Comparison of ENCODE assay signal across 3 cellular contexts in the genomic region with DNA sequence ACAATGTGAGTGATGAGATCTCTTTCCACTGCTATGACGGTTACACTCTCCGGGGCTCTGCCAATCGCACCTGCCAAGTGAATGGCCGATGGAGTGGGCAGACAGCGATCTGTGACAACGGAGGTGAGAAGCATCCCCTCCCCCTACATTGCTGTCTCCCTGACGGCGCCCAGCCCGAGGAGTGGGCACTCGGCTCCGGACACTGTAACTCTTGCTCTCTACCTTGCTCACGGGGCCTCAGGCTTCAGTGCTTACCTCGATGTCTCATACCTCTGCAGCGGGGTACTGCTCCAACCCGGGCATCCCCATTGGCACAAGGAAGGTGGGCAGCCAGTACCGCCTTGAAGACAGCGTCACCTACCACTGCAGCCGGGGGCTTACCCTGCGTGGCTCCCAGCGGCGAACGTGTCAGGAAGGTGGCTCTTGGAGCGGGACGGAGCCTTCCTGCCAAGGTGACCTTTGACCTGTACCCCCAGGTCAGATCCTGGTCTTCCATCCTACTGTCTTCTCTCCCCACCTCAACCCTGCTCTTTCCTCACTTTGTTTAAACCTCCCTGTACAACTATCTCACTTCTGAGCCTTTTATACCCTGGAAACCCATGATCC.
TF ChIP-seq lines count a peak whose summit lies in the region.

No MANE protein-coding gene starts in this region.

TF ChIP-seq in HEK293, 187 proteins besides CTCF, POLR2A, EP300 and RAD21 (continues in another document):
- TF ChIP-seq ZFP69B (tag by site-specific recombination; IDR thresholded peaks at IDR 0.05) (no peak), BCL11B (tag by site-specific recombination; IDR thresholded peaks at IDR 0.05; ENCODE audit: low read depth) (peak; percentile 41; the same call in 1 of the 2 replicates)
- TF ChIP-seq, protein P1, sequence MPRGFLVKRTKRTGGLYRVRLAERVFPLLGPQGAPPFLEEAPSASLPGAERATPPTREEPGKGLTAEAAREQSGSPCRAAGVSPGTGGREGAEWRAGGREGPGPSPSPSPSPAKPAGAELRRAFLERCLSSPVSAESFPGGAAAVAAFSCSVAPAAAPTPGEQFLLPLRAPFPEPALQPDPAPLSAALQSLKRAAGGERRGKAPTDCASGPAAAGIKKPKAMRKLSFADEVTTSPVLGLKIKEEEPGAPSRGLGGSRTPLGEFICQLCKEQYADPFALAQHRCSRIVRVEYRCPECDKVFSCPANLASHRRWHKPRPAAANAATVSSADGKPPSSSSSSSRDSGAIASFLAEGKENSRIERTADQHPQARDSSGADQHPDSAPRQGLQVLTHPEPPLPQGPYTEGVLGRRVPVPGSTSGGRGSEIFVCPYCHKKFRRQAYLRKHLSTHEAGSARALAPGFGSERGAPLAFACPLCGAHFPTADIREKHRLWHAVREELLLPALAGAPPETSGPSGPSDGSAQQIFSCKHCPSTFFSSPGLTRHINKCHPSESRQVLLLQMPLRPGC (tag by site-specific recombination; IDR thresholded peaks at IDR 0.05): no peak
- TF ChIP-seq, protein P2, sequence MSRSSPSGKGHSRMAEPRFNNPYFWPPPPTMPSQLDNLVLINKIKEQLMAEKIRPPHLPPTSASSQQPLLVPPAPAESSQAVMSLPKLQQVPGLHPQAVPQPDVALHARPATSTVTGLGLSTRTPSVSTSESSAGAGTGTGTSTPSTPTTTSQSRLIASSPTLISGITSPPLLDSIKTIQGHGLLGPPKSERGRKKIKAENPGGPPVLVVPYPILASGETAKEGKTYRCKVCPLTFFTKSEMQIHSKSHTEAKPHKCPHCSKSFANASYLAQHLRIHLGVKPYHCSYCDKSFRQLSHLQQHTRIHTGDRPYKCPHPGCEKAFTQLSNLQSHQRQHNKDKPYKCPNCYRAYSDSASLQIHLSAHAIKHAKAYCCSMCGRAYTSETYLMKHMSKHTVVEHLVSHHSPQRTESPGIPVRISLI (tag by site-specific recombination; IDR thresholded peaks at IDR 0.05): no peak
- TF ChIP-seq, protein P3, sequence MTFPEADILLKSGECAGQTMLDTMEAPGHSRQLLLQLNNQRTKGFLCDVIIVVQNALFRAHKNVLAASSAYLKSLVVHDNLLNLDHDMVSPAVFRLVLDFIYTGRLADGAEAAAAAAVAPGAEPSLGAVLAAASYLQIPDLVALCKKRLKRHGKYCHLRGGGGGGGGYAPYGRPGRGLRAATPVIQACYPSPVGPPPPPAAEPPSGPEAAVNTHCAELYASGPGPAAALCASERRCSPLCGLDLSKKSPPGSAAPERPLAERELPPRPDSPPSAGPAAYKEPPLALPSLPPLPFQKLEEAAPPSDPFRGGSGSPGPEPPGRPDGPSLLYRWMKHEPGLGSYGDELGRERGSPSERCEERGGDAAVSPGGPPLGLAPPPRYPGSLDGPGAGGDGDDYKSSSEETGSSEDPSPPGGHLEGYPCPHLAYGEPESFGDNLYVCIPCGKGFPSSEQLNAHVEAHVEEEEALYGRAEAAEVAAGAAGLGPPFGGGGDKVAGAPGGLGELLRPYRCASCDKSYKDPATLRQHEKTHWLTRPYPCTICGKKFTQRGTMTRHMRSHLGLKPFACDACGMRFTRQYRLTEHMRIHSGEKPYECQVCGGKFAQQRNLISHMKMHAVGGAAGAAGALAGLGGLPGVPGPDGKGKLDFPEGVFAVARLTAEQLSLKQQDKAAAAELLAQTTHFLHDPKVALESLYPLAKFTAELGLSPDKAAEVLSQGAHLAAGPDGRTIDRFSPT (tag by site-specific recombination; IDR thresholded peaks at IDR 0.05): 0 out of 2 replicates have a peak, but pooled peaks have one; percentile 27
- TF ChIP-seq, protein P4, sequence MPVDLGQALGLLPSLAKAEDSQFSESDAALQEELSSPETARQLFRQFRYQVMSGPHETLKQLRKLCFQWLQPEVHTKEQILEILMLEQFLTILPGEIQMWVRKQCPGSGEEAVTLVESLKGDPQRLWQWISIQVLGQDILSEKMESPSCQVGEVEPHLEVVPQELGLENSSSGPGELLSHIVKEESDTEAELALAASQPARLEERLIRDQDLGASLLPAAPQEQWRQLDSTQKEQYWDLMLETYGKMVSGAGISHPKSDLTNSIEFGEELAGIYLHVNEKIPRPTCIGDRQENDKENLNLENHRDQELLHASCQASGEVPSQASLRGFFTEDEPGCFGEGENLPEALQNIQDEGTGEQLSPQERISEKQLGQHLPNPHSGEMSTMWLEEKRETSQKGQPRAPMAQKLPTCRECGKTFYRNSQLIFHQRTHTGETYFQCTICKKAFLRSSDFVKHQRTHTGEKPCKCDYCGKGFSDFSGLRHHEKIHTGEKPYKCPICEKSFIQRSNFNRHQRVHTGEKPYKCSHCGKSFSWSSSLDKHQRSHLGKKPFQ (tag by site-specific recombination; IDR thresholded peaks at IDR 0.05): no peak

TF ChIP-seq in K562, 482 proteins besides CTCF, POLR2A, EP300 and RAD21:
- TF ChIP-seq SPI1 (IDR thresholded peaks at IDR 0.05; ENCODE audit: borderline replicate concordance, low read depth, low read length): no peak
- TF ChIP-seq YY1 (IDR thresholded peaks at IDR 0.05; ENCODE audit: borderline replicate concordance in 1 of 3, control insufficient read depth in 1 of 3, extremely low read depth in 1 of 3, insufficient read depth in 3 of 3, insufficient read length in 1 of 3, insufficient replicate concordance in 2 of 3, low read depth in 1 of 3, low read length in 2 of 3): no peak
- TF ChIP-seq NR2C1 (IDR thresholded peaks at IDR 0.05): peak; percentile 83
- peak; percentile 84 for TF ChIP-seq NR2C1 (tag; IDR thresholded peaks at IDR 0.05)
- TF ChIP-seq RBFOX2 (IDR thresholded peaks at IDR 0.05; ENCODE audit: low read depth, low read length): 0 out of 2 replicates have a peak, but pooled peaks have one; percentile 27
- TF ChIP-seq NR2C2 (CRISPR knock-in tag; IDR thresholded peaks at IDR 0.05): peak; percentile 75; the same call in 1 of the 2 replicates
- no peak for TF ChIP-seq NR2C2 (tag; IDR thresholded peaks at IDR 0.05)

TF ChIP-seq in liver, 16 proteins besides CTCF, POLR2A, EP300 and RAD21:
- TF ChIP-seq RXRA (IDR thresholded peaks at IDR 0.05) (peak in 1 of 2 donors; percentile 29), HNF4G (IDR thresholded peaks at IDR 0.05) (no peak), GABPA (IDR thresholded peaks at IDR 0.05 in 1 of 2, conservative IDR thresholded peaks at IDR 0.05 in 1 of 2) (no peak), JUND (IDR thresholded peaks at IDR 0.05) (no peak), NR2F2 (IDR thresholded peaks at IDR 0.05) (peak; percentile 60)
- TF ChIP-seq, protein P5, sequence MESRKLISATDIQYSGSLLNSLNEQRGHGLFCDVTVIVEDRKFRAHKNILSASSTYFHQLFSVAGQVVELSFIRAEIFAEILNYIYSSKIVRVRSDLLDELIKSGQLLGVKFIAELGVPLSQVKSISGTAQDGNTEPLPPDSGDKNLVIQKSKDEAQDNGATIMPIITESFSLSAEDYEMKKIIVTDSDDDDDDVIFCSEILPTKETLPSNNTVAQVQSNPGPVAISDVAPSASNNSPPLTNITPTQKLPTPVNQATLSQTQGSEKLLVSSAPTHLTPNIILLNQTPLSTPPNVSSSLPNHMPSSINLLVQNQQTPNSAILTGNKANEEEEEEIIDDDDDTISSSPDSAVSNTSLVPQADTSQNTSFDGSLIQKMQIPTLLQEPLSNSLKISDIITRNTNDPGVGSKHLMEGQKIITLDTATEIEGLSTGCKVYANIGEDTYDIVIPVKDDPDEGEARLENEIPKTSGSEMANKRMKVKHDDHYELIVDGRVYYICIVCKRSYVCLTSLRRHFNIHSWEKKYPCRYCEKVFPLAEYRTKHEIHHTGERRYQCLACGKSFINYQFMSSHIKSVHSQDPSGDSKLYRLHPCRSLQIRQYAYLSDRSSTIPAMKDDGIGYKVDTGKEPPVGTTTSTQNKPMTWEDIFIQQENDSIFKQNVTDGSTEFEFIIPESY (IDR thresholded peaks at IDR 0.05): no peak
- TF ChIP-seq, protein P6, sequence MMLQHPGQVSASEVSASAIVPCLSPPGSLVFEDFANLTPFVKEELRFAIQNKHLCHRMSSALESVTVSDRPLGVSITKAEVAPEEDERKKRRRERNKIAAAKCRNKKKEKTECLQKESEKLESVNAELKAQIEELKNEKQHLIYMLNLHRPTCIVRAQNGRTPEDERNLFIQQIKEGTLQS (IDR thresholded peaks at IDR 0.05): no peak
